In the genomic region with DNA sequence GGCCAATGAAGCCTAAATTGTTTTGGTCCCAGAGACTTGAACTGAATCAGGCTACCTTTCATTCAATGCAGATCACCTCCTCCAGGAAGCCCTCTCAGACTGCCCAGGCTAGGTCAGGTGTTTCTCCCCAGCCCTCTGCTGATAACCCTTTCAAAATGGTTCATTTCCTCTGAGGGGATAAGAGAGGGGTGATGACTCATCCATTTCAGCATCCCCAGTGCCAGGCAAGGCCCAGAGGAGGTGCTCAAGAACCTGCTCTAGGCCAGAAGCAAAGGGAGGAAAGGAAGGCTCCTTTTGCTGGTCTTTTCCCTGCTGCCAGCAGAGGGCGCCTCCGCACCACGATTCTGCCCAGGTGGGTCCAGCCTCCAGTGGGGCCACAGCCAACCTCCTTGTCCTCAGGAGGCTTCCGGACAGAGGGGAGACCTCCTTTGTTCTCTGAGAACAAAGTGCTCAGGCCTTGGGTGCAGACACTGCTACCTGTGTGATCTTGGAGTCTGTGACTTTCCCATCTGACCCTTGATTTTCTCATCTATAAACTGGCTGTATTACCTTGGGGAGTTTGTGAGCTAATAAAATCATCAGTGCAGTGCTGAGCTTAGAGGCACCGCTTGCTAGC, we compare ENCODE assay signal across 8 cellular contexts. TPM values are rescaled to one million over a fixed set of nuclear protein-coding genes. Genes with fewer than 3 reads are reported as not detected.
DNase-seq lines count a peak whose midpoint lies in the region; ATAC-seq and FAIRE-seq lines count a peak whose summit lies in the region.

No MANE protein-coding gene starts in this region.

- DNase-seq in DMS114 treated with DMSO at 0.1 percent for 48 hours (lab: John Stamatoyannopoulos, UW; ENCODE audit: unreplicated experiment) (peak; percentile 36), HuH-7 (ENCODE audit: low spot score) (peak; percentile 75), SK-N-DZ (ENCODE audit: low spot score) (peak; percentile 53), head of caudate nucleus (peak in 41 of 42 donors; percentile 18 to 88 (median 71)), posterior vena cava (ENCODE audit: low spot score) (peak; percentile 90), urothelium cell line (ENCODE audit: low spot score) (peak; percentile 80)
- DNase-seq in activated naive CD4-positive, alpha-beta T cell treated with Interleukin-2 at 50 U/mL for 16 hours, result peak; percentile 63

- ATAC-seq in HG02885 (IDR thresholded peaks at IDR 0.05; ENCODE audit: poor library complexity, unreplicated experiment), result no peak

- FAIRE-seq in urothelium cell line (lab: Jason Lieb, UNC), result no peak

- intact Hi-C loops in head of caudate nucleus (cut with DNase I), result no loop called here
- intact Hi-C loops in posterior vena cava (cut with DNase I), result loop anchor here in 1 of 2 donors (10.0 kb wide), 3 partner anchors 331 to 611 kb away; a partner anchor contains a TSS

RNA-seq across cellular contexts. Expression of a gene that starts 45.3 kb away (rescaled TPM):
- 14.8 and 17.7 TPM in 2 replicates for polyA plus RNA-seq in SK-N-DZ (2014; cell fraction: cytosol; rRNA removed)
- 33.8 and 51.0 TPM in 2 replicates for polyA plus RNA-seq in SK-N-DZ (2014; cell fraction: nucleus; rRNA removed)
- 100 to 1,000 TPM; 103 to 111 TPM for total RNA-seq in posterior vena cava

RNA-seq across cellular contexts. Expression of a gene that starts 54.7 kb away (rescaled TPM):
- 142 and 144 TPM in 2 replicates for polyA plus RNA-seq in SK-N-DZ (2014; cell fraction: cytosol; rRNA removed)
- polyA plus RNA-seq in SK-N-DZ (2014; cell fraction: nucleus; rRNA removed), result 80.6 and 91.5 TPM in 2 replicates
- total RNA-seq in posterior vena cava, result 10 to 100 TPM; 17.3 to 22.2 TPM

Comparison
In these comparisons a context has a peak if more than half of its experiments do, and no peak if none do; other contexts are left out.
1. DNase-seq: peak in every context shown above with its lines; median percentile 90 in posterior vena cava; 80 in urothelium cell line; 75 in HuH-7; 71 in head of caudate nucleus; 63 in activated naive CD4-positive, alpha-beta T cell treated with Interleukin-2 at 50 U/mL for 16 hours; 53 in SK-N-DZ; 36 in DMS114 treated with DMSO at 0.1 percent for 48 hours.